In genomic region chr4:64781737-64782326, GRCh38 we compare ENCODE assay signal across 9 cellular contexts.
DNase-seq lines count a peak whose midpoint lies in the region; ATAC-seq, FAIRE-seq and TF ChIP-seq lines count a peak whose summit lies in the region.
"Had no signal": no experiment of that assay in that cellular context is flagged by ENCODE, and none has a peak within 500 bp of the region (broad histone marks: within the 10 kb centered on the region; RNA-seq: fewer than 3 reads in every experiment).

No MANE protein-coding gene starts in this region.

- peak; percentile 9 for DNase-seq in COR-L47 (lab: John Stamatoyannopoulos, UW)
- DNase-seq in LNCaP clone FGC (ENCODE audit: low read depth) = peak; percentile 21
- DNase-seq in amniotic epithelial cell (ENCODE audit: low read depth) = peak; percentile 26
- DNase-seq in left lobe of liver (ENCODE audit: low spot score) = no peak
- no peak for DNase-seq in effector CD8-positive, alpha-beta T cell (lab: John Stamatoyannopoulos, UW)
- DNase-seq in GM19239 (ENCODE audit: insufficient read length, low spot score) = no peak

- TF ChIP-seq CTCF in LNCaP clone FGC (IDR thresholded peaks at IDR 0.05; ENCODE audit: control insufficient read depth, extremely low read depth, insufficient read depth) = peak; percentile 67

- FAIRE-seq in GM19239 (lab: Jason Lieb, UNC) = no peak

- no peak overlapping the region for H3K4me3 ChIP-seq in LNCaP clone FGC (ENCODE audit: low read depth, low read length)
- H3K4me3 ChIP-seq: SJSA1 had no signal

- peak; percentile 64 for ATAC-seq in GM19463 (IDR thresholded peaks at IDR 0.05; ENCODE audit: unreplicated experiment)
- ATAC-seq in left lobe of liver = peak; percentile 69
- no peak for ATAC-seq in GM21825 (IDR thresholded peaks at IDR 0.05; ENCODE audit: unreplicated experiment)

Comparison
In these comparisons a context has a peak if more than half of its experiments do, and no peak if none do; other contexts are left out.
1. DNase-seq: peak in COR-L47 (single experiment), LNCaP clone FGC (single experiment) and amniotic epithelial cell (single experiment); none in left lobe of liver (single experiment), effector CD8-positive, alpha-beta T cell (single experiment) and GM19239 (single experiment).